ENCODE assay signal across 8 cellular contexts in the genomic region with DNA sequence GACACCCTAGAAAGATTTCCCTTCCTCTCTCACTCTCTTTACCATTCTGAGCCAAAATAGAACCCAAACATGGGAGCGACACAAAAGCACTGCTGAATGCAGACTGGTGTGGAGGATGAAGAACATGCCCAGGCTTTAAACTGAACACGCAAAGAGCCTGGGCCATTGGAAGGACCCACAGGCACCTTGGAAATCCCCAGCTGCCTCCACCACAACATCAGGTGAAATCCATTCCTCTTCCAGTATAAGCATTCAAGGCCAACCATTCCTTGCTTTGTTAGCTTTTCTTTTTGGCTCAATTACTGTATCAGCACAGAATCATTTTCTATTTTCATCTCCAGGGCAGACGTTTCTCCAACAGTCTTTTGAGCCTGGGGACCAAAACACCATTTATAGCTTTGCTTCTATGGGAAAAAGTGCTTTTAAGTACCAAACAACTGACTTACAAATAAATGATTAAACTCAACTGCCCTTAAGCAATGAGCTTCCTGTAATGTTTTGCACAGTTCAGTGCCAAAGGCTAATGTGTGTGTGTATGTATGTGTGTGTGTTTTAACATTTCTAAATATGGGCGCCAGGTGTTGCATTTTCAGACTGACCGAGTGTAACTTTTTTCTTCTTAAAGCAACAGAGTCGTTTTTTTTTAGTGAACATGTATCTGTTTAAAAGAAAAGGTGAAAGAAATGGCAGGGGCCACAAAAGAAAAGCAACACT. TPM values are rescaled to one million over a fixed set of nuclear protein-coding genes. Genes with fewer than 3 reads are reported as not detected.
A peak's percentile ranks its signal among the peaks of the same experiment; 100 is the strongest.
DNase-seq lines count a peak whose midpoint lies in the region; ATAC-seq and TF ChIP-seq lines count a peak whose summit lies in the region.

No MANE protein-coding gene starts in this region.

- H3K4me1 ChIP-seq in trophoblast cell (ENCODE audit: control insufficient read depth in 1 of 2, insufficient read depth in 2 of 2, low read length in 2 of 2) (peaks cover 7 to 15% of the 10 kb centered on the region in 2 experiments), endodermal cell (ENCODE audit: control insufficient read depth, insufficient read depth, low read length) (no peaks in the 10 kb centered on the region), BE2C (no peaks in the 10 kb centered on the region)

- H3K36me3 Mint-ChIP-seq in activated naive CD8-positive, alpha-beta T cell: no peaks in the 10 kb centered on the region
- no peaks in the 10 kb centered on the region for H3K36me3 Mint-ChIP-seq in endodermal cell (ENCODE audit: low read depth)

- peak overlapping the region; percentile 84 for H2BK12ac ChIP-seq in trophoblast cell (ENCODE audit: low read length)

- H3K9me3 ChIP-seq in trophoblast cell (ENCODE audit: insufficient read depth, low read depth, low read length): no peaks in the 10 kb centered on the region
- H3K9me3 ChIP-seq in endodermal cell (ENCODE audit: control insufficient read depth, low read length): no peaks in the 10 kb centered on the region
- H3K9me3 ChIP-seq in BE2C: no peaks in the 10 kb centered on the region

- no CpG with 5 or more reads among the region's 6 CpGs for WGBS in trophoblast cell (ENCODE audit: extremely low coverage, insufficient coverage, insufficient read length)
- WGBS in endodermal cell (ENCODE audit: insufficient coverage in 1 of 2, insufficient read length in 1 of 2), 2 experiments: 72 to 83% methylated on average over 5 to 6 of the region's 6 CpGs

- H3K4me2 ChIP-seq in trophoblast cell (ENCODE audit: low read length): no peak overlapping the region

- H3K79me1 ChIP-seq in trophoblast cell (ENCODE audit: low read length): peaks cover 15% of the 10 kb centered on the region

- H3K9ac ChIP-seq in trophoblast cell (ENCODE audit: low read length): no peak overlapping the region
- H3K9ac ChIP-seq in endodermal cell (ENCODE audit: extremely low read depth, low read length, poor library complexity, severe bottlenecking): no peak overlapping the region

- no peak overlapping the region for H3K18ac ChIP-seq in trophoblast cell (ENCODE audit: low read length)

- TF ChIP-seq CTCF in endodermal cell (conservative IDR thresholded peaks at IDR 0.05) (no peak), BE2C (IDR thresholded peaks at IDR 0.05; ENCODE audit: low read depth, low read length) (no peak)

- peak; percentile 41 for ATAC-seq in GM21360 (IDR thresholded peaks at IDR 0.05; ENCODE audit: unreplicated experiment)
- peak; percentile 45 for ATAC-seq in HG03520 (IDR thresholded peaks at IDR 0.05; ENCODE audit: unreplicated experiment)
- no peak for ATAC-seq in Right ventricle myocardium superior (ENCODE audit: poor library complexity)

- H3K27me3 Mint-ChIP-seq in activated naive CD8-positive, alpha-beta T cell: no peaks in the 10 kb centered on the region
- no peaks in the 10 kb centered on the region for H3K27me3 Mint-ChIP-seq in endodermal cell (ENCODE audit: insufficient read depth)

- H3K4me3 ChIP-seq in trophoblast cell (ENCODE audit: low read depth, low read length) (no peak overlapping the region), endodermal cell (ENCODE audit: low read length) (no peak overlapping the region), BE2C (ENCODE audit: low read depth, low read length) (no peak overlapping the region)

- H3K4me1 Mint-ChIP-seq in activated naive CD8-positive, alpha-beta T cell (ENCODE audit: low read depth): peaks cover 16% of the 10 kb centered on the region
- H3K4me1 Mint-ChIP-seq in endodermal cell: peaks cover 3% of the 10 kb centered on the region

- peak overlapping the region; percentile 53 for H3K14ac ChIP-seq in trophoblast cell (ENCODE audit: low read length)

- H2AK5ac ChIP-seq in trophoblast cell (ENCODE audit: low read length): no peak overlapping the region

- DNase-seq in DMS79 treated with DMSO at 0.1 percent for 48 hours (lab: John Stamatoyannopoulos, UW) (peak; percentile 55), trophoblast cell (peak; percentile 68 to 90), endodermal cell (no peak), Right ventricle myocardium superior (no peak), BE2C (no peak)

- peak overlapping the region; percentile 30 for H3K4me3 Mint-ChIP-seq in activated naive CD8-positive, alpha-beta T cell
- no peak overlapping the region for H3K4me3 Mint-ChIP-seq in endodermal cell

- intact Hi-C loops in Right ventricle myocardium superior (cut with DNase I): no loop called here

- H3K27ac Mint-ChIP-seq in activated naive CD8-positive, alpha-beta T cell: no peak overlapping the region
- H3K27ac Mint-ChIP-seq in endodermal cell: no peak overlapping the region

- H2BK120ac ChIP-seq in trophoblast cell (ENCODE audit: insufficient read depth, low read length, poor library complexity): peak overlapping the region; percentile 48

- H4K91ac ChIP-seq in trophoblast cell (ENCODE audit: low read depth, low read length): peak overlapping the region; percentile 26

- H3K36me3 ChIP-seq in trophoblast cell (ENCODE audit: control insufficient read depth in 1 of 2, insufficient read depth in 2 of 2, low read length in 2 of 2) (no peaks in the 10 kb centered on the region), endodermal cell (ENCODE audit: control insufficient read depth, insufficient read depth, low read length) (no peaks in the 10 kb centered on the region), BE2C (no peaks in the 10 kb centered on the region)

- peak overlapping the region; percentile 31 for H2BK5ac ChIP-seq in trophoblast cell (ENCODE audit: low read depth, low read length, poor library complexity)

- no peak overlapping the region for H2AFZ ChIP-seq in trophoblast cell (ENCODE audit: insufficient read depth, low read length, poor library complexity)

- H3K27me3 ChIP-seq in trophoblast cell (ENCODE audit: insufficient read depth, low read length) (no peaks in the 10 kb centered on the region), endodermal cell (ENCODE audit: control insufficient read depth, insufficient read depth, low read length, poor library complexity, severe bottlenecking) (no peaks in the 10 kb centered on the region), BE2C (no peaks in the 10 kb centered on the region)

- H3K9me3 Mint-ChIP-seq in activated naive CD8-positive, alpha-beta T cell (ENCODE audit: low read depth): no peaks in the 10 kb centered on the region
- H3K9me3 Mint-ChIP-seq in endodermal cell: no peaks in the 10 kb centered on the region

- H3K4ac ChIP-seq in trophoblast cell (ENCODE audit: low read depth, low read length): no peak overlapping the region

- H3K27ac ChIP-seq in trophoblast cell (ENCODE audit: low read depth, low read length): peak overlapping the region; percentile 65
- no peak overlapping the region for H3K27ac ChIP-seq in endodermal cell (ENCODE audit: low read depth, low read length)

- peaks cover 3% of the 10 kb centered on the region for H3K79me2 ChIP-seq in trophoblast cell (ENCODE audit: control insufficient read depth, insufficient read depth, low read length, poor library complexity)

- peak overlapping the region; percentile 63 for H4K8ac ChIP-seq in trophoblast cell (ENCODE audit: low read depth, low read length)

- H4K12ac ChIP-seq in trophoblast cell (ENCODE audit: low read depth, low read length): no peak overlapping the region

- no peak overlapping the region for H3K23ac ChIP-seq in trophoblast cell (ENCODE audit: low read length)

RNA-seq across cellular contexts. Expression of gene BLNK, which starts 16.2 kb away (rescaled TPM):
- polyA plus RNA-seq in trophoblast cell (2013): 12.1 and 15.8 TPM in 2 replicates
- total RNA-seq in endodermal cell (not detected), Right ventricle myocardium superior (0.73 TPM)
- not detected for polyA plus RNA-seq in endodermal cell (2013, experiment 1 of 2)
- not detected for polyA plus RNA-seq in endodermal cell (2013, experiment 2 of 2)
- polyA plus RNA-seq in BE2C (2012; ENCODE audit: insufficient read depth, insufficient read length, low read depth): 2.0 TPM

RNA-seq across cellular contexts. Expression of gene DNTT, which starts 16.7 kb away (rescaled TPM):
- polyA plus RNA-seq in trophoblast cell (2013): not detected in 2 replicates
- not detected for total RNA-seq in endodermal cell
- polyA plus RNA-seq in endodermal cell (2013, experiment 1 of 2): not detected
- not detected for polyA plus RNA-seq in endodermal cell (2013, experiment 2 of 2)
- total RNA-seq in Right ventricle myocardium superior: not detected
- not detected for polyA plus RNA-seq in BE2C (2012; ENCODE audit: insufficient read depth, insufficient read length, low read depth)

Comparison
In these comparisons a context has a peak if more than half of its experiments do, and no peak if none do; other contexts are left out.
1. DNase-seq: peak in DMS79 treated with DMSO at 0.1 percent for 48 hours (single experiment) and trophoblast cell (2 of 2); none in endodermal cell (single experiment), Right ventricle myocardium superior (single experiment) and BE2C (single experiment).